Comparison of ENCODE assay signal across 1 cellular context in the genomic region with DNA sequence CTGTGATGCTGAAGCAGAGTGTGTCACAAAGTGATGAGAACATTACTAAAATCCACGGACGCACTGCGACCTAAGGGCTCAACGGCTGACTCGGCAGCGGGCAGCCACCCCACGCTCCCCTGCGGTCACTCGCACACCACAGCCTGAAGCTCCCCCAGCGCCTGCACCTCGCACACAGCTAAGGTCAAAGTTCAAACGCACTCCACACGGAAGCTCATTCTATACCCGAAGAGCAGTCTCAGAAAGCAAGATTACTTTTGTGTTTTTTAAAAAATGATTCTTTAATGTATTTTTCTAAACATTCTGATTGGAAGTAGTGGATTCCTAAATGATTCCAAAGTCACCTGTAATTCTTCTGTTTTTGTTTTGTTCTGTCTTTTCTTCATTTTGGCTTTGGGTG.
TF ChIP-seq lines count a peak whose summit lies in the region.

No MANE protein-coding gene starts in this region.

TF ChIP-seq in HepG2, 621 proteins besides CTCF, POLR2A, EP300 and RAD21 (continues in another document):
- no peak for TF ChIP-seq ZNF274 (CRISPR knock-in tag; IDR thresholded peaks at IDR 0.05)
- TF ChIP-seq ZNF292 (CRISPR knock-in tag; IDR thresholded peaks at IDR 0.05; ENCODE audit: borderline replicate concordance, low read depth): no peak
- TF ChIP-seq HOXA3 (CRISPR knock-in tag; IDR thresholded peaks at IDR 0.05): peak; percentile 66
- TF ChIP-seq ZNF761 (CRISPR knock-in tag; conservative IDR thresholded peaks at IDR 0.05): no peak
- TF ChIP-seq, protein P1, sequence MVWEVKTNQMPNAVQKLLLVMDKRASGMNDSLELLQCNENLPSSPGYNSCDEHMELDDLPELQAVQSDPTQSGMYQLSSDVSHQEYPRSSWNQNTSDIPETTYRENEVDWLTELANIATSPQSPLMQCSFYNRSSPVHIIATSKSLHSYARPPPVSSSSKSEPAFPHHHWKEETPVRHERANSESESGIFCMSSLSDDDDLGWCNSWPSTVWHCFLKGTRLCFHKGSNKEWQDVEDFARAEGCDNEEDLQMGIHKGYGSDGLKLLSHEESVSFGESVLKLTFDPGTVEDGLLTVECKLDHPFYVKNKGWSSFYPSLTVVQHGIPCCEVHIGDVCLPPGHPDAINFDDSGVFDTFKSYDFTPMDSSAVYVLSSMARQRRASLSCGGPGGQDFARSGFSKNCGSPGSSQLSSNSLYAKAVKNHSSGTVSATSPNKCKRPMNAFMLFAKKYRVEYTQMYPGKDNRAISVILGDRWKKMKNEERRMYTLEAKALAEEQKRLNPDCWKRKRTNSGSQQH (CRISPR knock-in tag; IDR thresholded peaks at IDR 0.05; ENCODE audit: low read depth): no peak
- TF ChIP-seq ZFP36L1 (CRISPR knock-in tag; IDR thresholded peaks at IDR 0.05): no peak
- no peak for TF ChIP-seq ZBTB42 (CRISPR knock-in tag; IDR thresholded peaks at IDR 0.05)
- no peak for TF ChIP-seq KDM5B (CRISPR knock-in tag; IDR thresholded peaks at IDR 0.05; ENCODE audit: borderline replicate concordance)
- TF ChIP-seq SALL1 (CRISPR knock-in tag; IDR thresholded peaks at IDR 0.05): peak; percentile 33; the same call in 1 of the 2 replicates
- peak; percentile 49 for TF ChIP-seq HNF4G (IDR thresholded peaks at IDR 0.05; ENCODE audit: borderline replicate concordance, low read depth, low read length)
- TF ChIP-seq HNF4G (CRISPR knock-in tag; IDR thresholded peaks at IDR 0.05; ENCODE audit: borderline replicate concordance, low read depth): no peak
- no peak for TF ChIP-seq SYNCRIP (IDR thresholded peaks at IDR 0.05; ENCODE audit: insufficient read depth, low read depth, low read length)
- no peak for TF ChIP-seq HMG20A (CRISPR knock-in tag; IDR thresholded peaks at IDR 0.05; ENCODE audit: borderline replicate concordance)
- TF ChIP-seq TAF15 (IDR thresholded peaks at IDR 0.05; ENCODE audit: low read depth, low read length, poor library complexity, severe bottlenecking): no peak
- TF ChIP-seq NAIF1 (CRISPR knock-in tag; IDR thresholded peaks at IDR 0.05; ENCODE audit: borderline replicate concordance): no peak
- TF ChIP-seq GATAD2A (CRISPR knock-in tag; IDR thresholded peaks at IDR 0.05): no peak
- no peak for TF ChIP-seq ELK4 (CRISPR knock-in tag; IDR thresholded peaks at IDR 0.05; ENCODE audit: borderline replicate concordance)
- TF ChIP-seq MED1 (CRISPR knock-in tag; IDR thresholded peaks at IDR 0.05): no peak
- no peak for TF ChIP-seq WIZ (CRISPR knock-in tag; IDR thresholded peaks at IDR 0.05)
- no peak for TF ChIP-seq GZF1 (CRISPR knock-in tag; IDR thresholded peaks at IDR 0.05)
- TF ChIP-seq IRF2 (CRISPR knock-in tag; IDR thresholded peaks at IDR 0.05): no peak
- TF ChIP-seq JUND (CRISPR knock-in tag; IDR thresholded peaks at IDR 0.05): no peak
- TF ChIP-seq REL (CRISPR knock-in tag; conservative IDR thresholded peaks at IDR 0.05): no peak
- TF ChIP-seq, protein P2, sequence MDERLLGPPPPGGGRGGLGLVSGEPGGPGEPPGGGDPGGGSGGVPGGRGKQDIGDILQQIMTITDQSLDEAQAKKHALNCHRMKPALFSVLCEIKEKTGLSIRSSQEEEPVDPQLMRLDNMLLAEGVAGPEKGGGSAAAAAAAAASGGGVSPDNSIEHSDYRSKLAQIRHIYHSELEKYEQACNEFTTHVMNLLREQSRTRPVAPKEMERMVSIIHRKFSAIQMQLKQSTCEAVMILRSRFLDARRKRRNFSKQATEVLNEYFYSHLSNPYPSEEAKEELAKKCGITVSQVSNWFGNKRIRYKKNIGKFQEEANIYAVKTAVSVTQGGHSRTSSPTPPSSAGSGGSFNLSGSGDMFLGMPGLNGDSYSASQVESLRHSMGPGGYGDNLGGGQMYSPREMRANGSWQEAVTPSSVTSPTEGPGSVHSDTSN (CRISPR knock-in tag; IDR thresholded peaks at IDR 0.05): no peak
- TF ChIP-seq PTBP1 (IDR thresholded peaks at IDR 0.05; ENCODE audit: low read depth, low read length, poor library complexity, severe bottlenecking): no peak
- TF ChIP-seq NCOR1 (IDR thresholded peaks at IDR 0.05; ENCODE audit: borderline replicate concordance, low read length): peak; percentile 67
- no peak for TF ChIP-seq RFX1 (IDR thresholded peaks at IDR 0.05)
- TF ChIP-seq DDIT3 (CRISPR knock-in tag; IDR thresholded peaks at IDR 0.05): no peak
- TF ChIP-seq, protein P3, sequence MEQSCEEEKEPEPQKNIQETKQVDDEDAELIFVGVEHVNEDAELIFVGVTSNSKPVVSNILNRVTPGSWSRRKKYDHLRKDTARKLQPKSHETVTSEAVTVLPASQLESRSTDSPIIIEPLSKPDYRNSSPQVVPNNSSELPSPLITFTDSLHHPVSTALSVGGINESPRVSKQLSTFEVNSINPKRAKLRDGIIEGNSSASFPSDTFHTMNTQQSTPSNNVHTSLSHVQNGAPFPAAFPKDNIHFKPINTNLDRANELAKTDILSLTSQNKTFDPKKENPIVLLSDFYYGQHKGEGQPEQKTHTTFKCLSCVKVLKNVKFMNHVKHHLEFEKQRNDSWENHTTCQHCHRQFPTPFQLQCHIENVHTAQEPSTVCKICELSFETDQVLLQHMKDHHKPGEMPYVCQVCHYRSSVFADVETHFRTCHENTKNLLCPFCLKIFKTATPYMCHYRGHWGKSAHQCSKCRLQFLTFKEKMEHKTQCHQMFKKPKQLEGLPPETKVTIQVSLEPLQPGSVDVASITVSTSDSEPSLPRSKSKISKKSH (CRISPR knock-in tag; IDR thresholded peaks at IDR 0.05; ENCODE audit: borderline replicate concordance): no peak
- TF ChIP-seq KLF6 (CRISPR knock-in tag; IDR thresholded peaks at IDR 0.05): no peak
- TF ChIP-seq ZNF264 (CRISPR knock-in tag; IDR thresholded peaks at IDR 0.05): no peak
- TF ChIP-seq SRSF4 (IDR thresholded peaks at IDR 0.05; ENCODE audit: low read depth, low read length, poor library complexity, severe bottlenecking): no peak
- TF ChIP-seq TCF12 (IDR thresholded peaks at IDR 0.05): no peak
- no peak for TF ChIP-seq TCF12 (CRISPR knock-in tag; IDR thresholded peaks at IDR 0.05)
- TF ChIP-seq ERF (CRISPR knock-in tag; IDR thresholded peaks at IDR 0.05): 0 out of 2 replicates have a peak, but pooled peaks have one; percentile 25
- TF ChIP-seq ZNF878 (CRISPR knock-in tag; IDR thresholded peaks at IDR 0.05): no peak
- TF ChIP-seq SMYD3 (CRISPR knock-in tag; IDR thresholded peaks at IDR 0.05): no peak
- peak; percentile 64 for TF ChIP-seq NR2F6 (IDR thresholded peaks at IDR 0.05)
- TF ChIP-seq NR2F6 (CRISPR knock-in tag; IDR thresholded peaks at IDR 0.05): peak; percentile 74
- TF ChIP-seq, protein P4, sequence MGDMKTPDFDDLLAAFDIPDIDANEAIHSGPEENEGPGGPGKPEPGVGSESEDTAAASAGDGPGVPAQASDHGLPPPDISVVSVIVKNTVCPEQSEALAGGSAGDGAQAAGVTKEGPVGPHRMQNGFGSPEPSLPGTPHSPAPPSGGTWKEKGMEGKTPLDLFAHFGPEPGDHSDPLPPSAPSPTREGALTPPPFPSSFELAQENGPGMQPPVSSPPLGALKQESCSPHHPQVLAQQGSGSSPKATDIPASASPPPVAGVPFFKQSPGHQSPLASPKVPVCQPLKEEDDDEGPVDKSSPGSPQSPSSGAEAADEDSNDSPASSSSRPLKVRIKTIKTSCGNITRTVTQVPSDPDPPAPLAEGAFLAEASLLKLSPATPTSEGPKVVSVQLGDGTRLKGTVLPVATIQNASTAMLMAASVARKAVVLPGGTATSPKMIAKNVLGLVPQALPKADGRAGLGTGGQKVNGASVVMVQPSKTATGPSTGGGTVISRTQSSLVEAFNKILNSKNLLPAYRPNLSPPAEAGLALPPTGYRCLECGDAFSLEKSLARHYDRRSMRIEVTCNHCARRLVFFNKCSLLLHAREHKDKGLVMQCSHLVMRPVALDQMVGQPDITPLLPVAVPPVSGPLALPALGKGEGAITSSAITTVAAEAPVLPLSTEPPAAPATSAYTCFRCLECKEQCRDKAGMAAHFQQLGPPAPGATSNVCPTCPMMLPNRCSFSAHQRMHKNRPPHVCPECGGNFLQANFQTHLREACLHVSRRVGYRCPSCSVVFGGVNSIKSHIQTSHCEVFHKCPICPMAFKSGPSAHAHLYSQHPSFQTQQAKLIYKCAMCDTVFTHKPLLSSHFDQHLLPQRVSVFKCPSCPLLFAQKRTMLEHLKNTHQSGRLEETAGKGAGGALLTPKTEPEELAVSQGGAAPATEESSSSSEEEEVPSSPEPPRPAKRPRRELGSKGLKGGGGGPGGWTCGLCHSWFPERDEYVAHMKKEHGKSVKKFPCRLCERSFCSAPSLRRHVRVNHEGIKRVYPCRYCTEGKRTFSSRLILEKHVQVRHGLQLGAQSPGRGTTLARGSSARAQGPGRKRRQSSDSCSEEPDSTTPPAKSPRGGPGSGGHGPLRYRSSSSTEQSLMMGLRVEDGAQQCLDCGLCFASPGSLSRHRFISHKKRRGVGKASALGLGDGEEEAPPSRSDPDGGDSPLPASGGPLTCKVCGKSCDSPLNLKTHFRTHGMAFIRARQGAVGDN (CRISPR knock-in tag; IDR thresholded peaks at IDR 0.05): peak; percentile 74
- no peak for TF ChIP-seq ZIK1 (CRISPR knock-in tag; IDR thresholded peaks at IDR 0.05; ENCODE audit: borderline replicate concordance, low read depth)
- TF ChIP-seq ZBTB38 (CRISPR knock-in tag; IDR thresholded peaks at IDR 0.05): peak; percentile 96
- TF ChIP-seq CHD4 (IDR thresholded peaks at IDR 0.05; ENCODE audit: borderline replicate concordance, low read length): no peak
- TF ChIP-seq NR2F1 (CRISPR knock-in tag; IDR thresholded peaks at IDR 0.05): peak; percentile 29 to 67; a peak in 1 of 4 replicates
- TF ChIP-seq ZFP91 (CRISPR knock-in tag; IDR thresholded peaks at IDR 0.05; ENCODE audit: borderline replicate concordance): no peak
- TF ChIP-seq RXRA (CRISPR knock-in tag; IDR thresholded peaks at IDR 0.05): 0 out of 2 replicates have a peak, but pooled peaks have one; percentile 29
- TF ChIP-seq TOPORS (CRISPR knock-in tag; IDR thresholded peaks at IDR 0.05): no peak
- no peak for TF ChIP-seq HOXA7 (CRISPR knock-in tag; IDR thresholded peaks at IDR 0.05)
- TF ChIP-seq, protein P5, sequence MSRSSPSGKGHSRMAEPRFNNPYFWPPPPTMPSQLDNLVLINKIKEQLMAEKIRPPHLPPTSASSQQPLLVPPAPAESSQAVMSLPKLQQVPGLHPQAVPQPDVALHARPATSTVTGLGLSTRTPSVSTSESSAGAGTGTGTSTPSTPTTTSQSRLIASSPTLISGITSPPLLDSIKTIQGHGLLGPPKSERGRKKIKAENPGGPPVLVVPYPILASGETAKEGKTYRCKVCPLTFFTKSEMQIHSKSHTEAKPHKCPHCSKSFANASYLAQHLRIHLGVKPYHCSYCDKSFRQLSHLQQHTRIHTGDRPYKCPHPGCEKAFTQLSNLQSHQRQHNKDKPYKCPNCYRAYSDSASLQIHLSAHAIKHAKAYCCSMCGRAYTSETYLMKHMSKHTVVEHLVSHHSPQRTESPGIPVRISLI (CRISPR knock-in tag; IDR thresholded peaks at IDR 0.05; ENCODE audit: borderline replicate concordance): 0 out of 2 replicates have a peak, but pooled peaks have one; percentile 22
- no peak for TF ChIP-seq ZNF20 (CRISPR knock-in tag; IDR thresholded peaks at IDR 0.05)
- no peak for TF ChIP-seq PAF1 (CRISPR knock-in tag; IDR thresholded peaks at IDR 0.05)
- TF ChIP-seq ISL2 (CRISPR knock-in tag; IDR thresholded peaks at IDR 0.05): no peak
- TF ChIP-seq SP1 (IDR thresholded peaks at IDR 0.05): no peak
- no peak for TF ChIP-seq SP1 (CRISPR knock-in tag; IDR thresholded peaks at IDR 0.05)
- no peak for TF ChIP-seq ZNF75D (CRISPR knock-in tag; IDR thresholded peaks at IDR 0.05; ENCODE audit: borderline replicate concordance)
- TF ChIP-seq NCOA5 (CRISPR knock-in tag; IDR thresholded peaks at IDR 0.05): no peak
- no peak for TF ChIP-seq FOXM1 (CRISPR knock-in tag; IDR thresholded peaks at IDR 0.05)
- no peak for TF ChIP-seq ZNF572 (CRISPR knock-in tag; IDR thresholded peaks at IDR 0.05)
- 0 out of 2 replicates have a peak, but pooled peaks have one; percentile 22 for TF ChIP-seq RBFOX2 (IDR thresholded peaks at IDR 0.05; ENCODE audit: low read depth, low read length)
- TF ChIP-seq ZNF10 (CRISPR knock-in tag; IDR thresholded peaks at IDR 0.05; ENCODE audit: borderline replicate concordance, low read depth): no peak
- peak; percentile 29 for TF ChIP-seq HNRNPLL (IDR thresholded peaks at IDR 0.05; ENCODE audit: low read depth, low read length, poor library complexity, severe bottlenecking)
